ENCODE assay signal across 22 cellular contexts in genomic region chr3:133987933-133988484, GRCh38. TPM values are rescaled to one million over a fixed set of nuclear protein-coding genes. Genes with fewer than 3 reads are reported as not detected.
DNase-seq lines count a peak whose midpoint lies in the region; ATAC-seq, FAIRE-seq and TF ChIP-seq lines count a peak whose summit lies in the region.
"Had no signal": no experiment of that assay in that cellular context is flagged by ENCODE, and none has a peak within 500 bp of the region (broad histone marks: within the 10 kb centered on the region; RNA-seq: fewer than 3 reads in every experiment).

No MANE protein-coding gene starts in this region.

- peak overlapping the region; percentile 30 for H3K27ac Mint-ChIP-seq in Caco-2 (ENCODE audit: unreplicated experiment)
- H3K27ac Mint-ChIP-seq: CD4-positive, CD25-positive, alpha-beta regulatory T cell had no signal

- peak overlapping the region; percentile 27 for H3K4me3 Mint-ChIP-seq in Caco-2 (ENCODE audit: unreplicated experiment)
- H3K4me3 Mint-ChIP-seq: CD4-positive, CD25-positive, alpha-beta regulatory T cell; WTC11 had no signal

- H3K27me3 Mint-ChIP-seq in Caco-2 (ENCODE audit: insufficient read depth, unreplicated experiment): no peaks in the 10 kb centered on the region

- no TSS peak for BruUV-seq in Caco-2 (replicated peaks; lab: Mats Ljungman, UMichigan)

- intact Hi-C loops in Caco-2 (cut with micrococcal nuclease; ENCODE audit: unreplicated experiment): no loop called here

- H3K9me3 ChIP-seq in Caco-2: no peaks in the 10 kb centered on the region
- H3K9me3 ChIP-seq: sigmoid colon, SJCRH30 had no signal

- no peaks in the 10 kb centered on the region for H3K36me3 Mint-ChIP-seq in Caco-2 (ENCODE audit: insufficient read depth, unreplicated experiment)
- H3K36me3 Mint-ChIP-seq: CD4-positive, CD25-positive, alpha-beta regulatory T cell; WTC11 had no signal

- TF ChIP-seq CTCF in Caco-2 (IDR thresholded peaks at IDR 0.05; ENCODE audit: insufficient read depth in 1 of 2, low read depth in 1 of 2, low read length in 1 of 2, severe bottlenecking in 1 of 2, unreplicated experiment in 1 of 2): no peak

- no peak overlapping the region for H3K4me3 ChIP-seq in Caco-2 (ENCODE audit: low read depth, low read length)
- H3K4me3 ChIP-seq: cardiac muscle cell, sigmoid colon, SJCRH30 had no signal

- H3K9me3 Mint-ChIP-seq in Caco-2 (ENCODE audit: unreplicated experiment): no peaks in the 10 kb centered on the region

- POLR2A ChIA-PET in Caco-2 (lab: Charles Lee): no interaction called here

- H3K27me3 ChIP-seq in Caco-2 (replicated peaks; ENCODE audit: control insufficient read depth, insufficient read depth, low read length): no peaks in the 10 kb centered on the region
- H3K27me3 ChIP-seq: cardiac muscle cell, sigmoid colon had no signal

- peaks cover 44% of the 10 kb centered on the region for H3K4me1 ChIP-seq in Caco-2
- H3K4me1 ChIP-seq: sigmoid colon, SJCRH30 had no signal

- H3K36me3 ChIP-seq in Caco-2 (ENCODE audit: control insufficient read depth, insufficient read depth, low read length): no peaks in the 10 kb centered on the region
- H3K36me3 ChIP-seq: cardiac muscle cell, sigmoid colon, SJCRH30 had no signal

- DNase-seq in Caco-2 (no peak), HTR-8/SVneo (ENCODE audit: insufficient read length, low spot score) (no peak), left kidney (ENCODE audit: low read depth, low spot score) (peak; percentile 41), cerebellar cortex (ENCODE audit: low spot score) (no peak)
- no peak for DNase-seq in effector CD4-positive, alpha-beta T cell
- DNase-seq in activated CD4-positive, alpha-beta T cell treated with anti-CD3 and anti-CD28 coated beads, Interleukin-2, amount 50 U/mL, for 1 hour: no peak
- DNase-seq: effector CD8-positive, alpha-beta T cell; EL; IMR-90; NCI-H69; PC-3; SJCRH30; T-helper 2 cell had no signal

- peak; percentile 4 for FAIRE-seq in HTR-8/SVneo (lab: Jason Lieb, UNC)
- FAIRE-seq: islet of Langerhans, urothelium cell line had no signal

- H3K4me1 Mint-ChIP-seq in Caco-2 (ENCODE audit: low read depth, unreplicated experiment): peaks cover 37% of the 10 kb centered on the region

- CTCF ChIA-PET in Caco-2 (lab: Charles Lee): no interaction called here

- ATAC-seq in GM19463 (IDR thresholded peaks at IDR 0.05; ENCODE audit: unreplicated experiment): peak; percentile 57
- no peak for ATAC-seq in GM21576 (IDR thresholded peaks at IDR 0.05; ENCODE audit: unreplicated experiment)
- ATAC-seq: PC-3 had no signal

RNA-seq across cellular contexts. Expression of gene SLCO2A1, which starts 41.7 kb away (rescaled TPM):
- 2.2 and 2.5 TPM in 2 replicates for total RNA-seq in Caco-2 (2022)
- total RNA-seq: CD4-positive, CD25-positive, alpha-beta regulatory T cell; mononuclear cell; PC-3; SJCRH30 had no signal
